In genomic region chr10:99372546-99373271, GRCh38 we compare ENCODE assay signal across 19 cellular contexts. TPM values are rescaled to one million over a fixed set of nuclear protein-coding genes. Genes with fewer than 3 reads are reported as not detected.
DNase-seq lines count a peak whose midpoint lies in the region; ATAC-seq, FAIRE-seq and TF ChIP-seq lines count a peak whose summit lies in the region.
"Had no signal": no experiment of that assay in that cellular context is flagged by ENCODE, and none has a peak within 500 bp of the region (broad histone marks: within the 10 kb centered on the region; RNA-seq: fewer than 3 reads in every experiment).

No MANE protein-coding gene starts in this region.

- H3K4ac ChIP-seq in H1 (replicated peaks; ENCODE audit: insufficient read length, low read depth, low read length), result no peak overlapping the region

- H3K18ac ChIP-seq in H1 (ENCODE audit: extremely low read depth, low read length), result no peak overlapping the region

- no peaks in the 10 kb centered on the region for H3K9me3 ChIP-seq in H1 (ENCODE audit: insufficient read depth in 2 of 2, low read depth in 1 of 2, low read length in 1 of 2)

- no peak overlapping the region for H2AFZ ChIP-seq in H1 (ENCODE audit: low read length)

- H4K5ac ChIP-seq in H1 (ENCODE audit: insufficient read length, low read depth, low read length), result no peak overlapping the region

- H3K79me1 ChIP-seq in H1 (ENCODE audit: low read depth, low read length), result no peaks in the 10 kb centered on the region

- H4K91ac ChIP-seq in H1 (replicated peaks; ENCODE audit: insufficient read length, low read length), result no peak overlapping the region

- TF ChIP-seq POLR2A in H1 (IDR thresholded peaks at IDR 0.05; ENCODE audit: control extremely low read depth in 1 of 2, low read depth in 2 of 2, low read length in 2 of 2) (no peak), lower leg skin (IDR thresholded peaks at IDR 0.05) (no peak)

- no peak overlapping the region for H3K14ac ChIP-seq in H1 (ENCODE audit: insufficient read length)

- H3K27ac ChIP-seq in H1 (ENCODE audit: low read depth, low read length), result no peak overlapping the region

- no peak overlapping the region for H3K9ac ChIP-seq in H1 (replicated peaks in 1 of 4; ENCODE audit: extremely low read depth in 1 of 4, low read depth in 3 of 4, low read length in 3 of 4)

- CTCF ChIA-PET in H1 (lab: Charles Lee; ENCODE audit: partially characterized antibody), result interaction anchor here (0.7 to 1.6 kb wide), 7 partner anchors 10 to 42 kb away, joined by 3 to 6 read pairs (median 3); no protein-coding TSS in a partner anchor

- H3K23me2 ChIP-seq in H1 (ENCODE audit: low read depth, low read length), result no peaks in the 10 kb centered on the region

- H3K56ac ChIP-seq in H1 (replicated peaks; ENCODE audit: insufficient read length, low read depth, low read length), result no peak overlapping the region

- TF ChIP-seq CTCF in H1 (IDR thresholded peaks at IDR 0.05; ENCODE audit: control extremely low read depth in 1 of 3, insufficient read depth in 1 of 3, low read depth in 1 of 3, low read length in 3 of 3) (no peak), lower leg skin (IDR thresholded peaks at IDR 0.05) (no peak), omental fat pad (IDR thresholded peaks at IDR 0.05) (no peak)

- POLR2A ChIA-PET in H1 (lab: Charles Lee; ENCODE audit: partially characterized antibody), result no interaction called here

- H3K36me3 ChIP-seq in H1 (ENCODE audit: control insufficient read depth in 2 of 4, insufficient read depth in 4 of 4, low read length in 3 of 4), result no peaks in the 10 kb centered on the region

- ATAC-seq in left lobe of liver (no peak), omental fat pad (ENCODE audit: low FRiP score) (no peak)
- ATAC-seq: activated T-helper 17 cell treated with anti-CD3 and anti-CD28 coated beads, Interleukin-2, amount 50 U/mL, for 72 hours; naive thymus-derived CD8-positive, alpha-beta T cell; stimulated activated effector memory CD8-positive, alpha-beta T cell treated with anti-CD3 and anti-CD28 coated beads, Interleukin-12 subunit alpha, Interleukin-12 subunit beta, amount 100 ng/mL, for 72 hours had no signal

- WGBS in H1 (ENCODE audit: extremely low coverage in 1 of 2, insufficient coverage in 1 of 2, insufficient read length in 1 of 2, insufficient replicate concordance in 2 of 2, low coverage in 1 of 2, low lambda C conversion rate in 2 of 2, missing lambda C conversion rate in 1 of 2), 2 experiments, result 82% methylated on average over 9 of the region's 9 CpGs; no CpG with 5 or more reads in 1 of the 2 experiments
- 49 to 61% methylated on average over 9 of the region's 9 CpGs for WGBS in lower leg skin, 2 donors

- no peaks in the 10 kb centered on the region for H3K4me1 ChIP-seq in H1 (replicated peaks in 1 of 4; ENCODE audit: control insufficient read depth in 3 of 4, insufficient read depth in 4 of 4, low read length in 3 of 4)

- no peak for TF ChIP-seq EP300 in Ishikawa (IDR thresholded peaks at IDR 0.05; ENCODE audit: borderline replicate concordance)
- no peak for TF ChIP-seq EP300 in H1 (IDR thresholded peaks at IDR 0.05; ENCODE audit: borderline replicate concordance in 1 of 2, low read depth in 2 of 2, low read length in 2 of 2)

- H4K20me1 ChIP-seq in H1 (replicated peaks in 1 of 2; ENCODE audit: control insufficient read depth in 1 of 2, insufficient read depth in 2 of 2, low read length in 2 of 2), result no peaks in the 10 kb centered on the region

- no peak overlapping the region for H2BK12ac ChIP-seq in H1 (ENCODE audit: low read depth, low read length)

- H3K27me3 ChIP-seq in H1 (replicated peaks in 1 of 4; ENCODE audit: control insufficient read depth in 3 of 4, extremely low read depth in 1 of 4, insufficient read depth in 3 of 4, low read length in 3 of 4), result no peaks in the 10 kb centered on the region

- DNase-seq in AG20443 (ENCODE audit: low spot score) (peak; percentile 65), H1 (ENCODE audit: low read depth in 1 of 2, low spot score in 2 of 2) (no peak), myocyte (ENCODE audit: low read depth) (peak; percentile 22), left lobe of liver (ENCODE audit: low spot score) (no peak), DMS153 (lab: John Stamatoyannopoulos, UW) (no peak), lower leg skin (ENCODE audit: low spot score in 2 of 2) (no peak), omental fat pad (ENCODE audit: low spot score) (no peak)
- DNase-seq: C1 segment of cervical spinal cord; naive thymus-derived CD8-positive, alpha-beta T cell; NCI-H1930; NCI-H446; SHP77 had no signal

- intact Hi-C loops in lower leg skin (cut with DNase I; ENCODE audit: low total_unique reads), result no loop called here

- no peaks in the 10 kb centered on the region for H3K79me2 ChIP-seq in H1 (ENCODE audit: control insufficient read depth in 1 of 2, insufficient read depth in 2 of 2, low read length in 2 of 2)

- no peak for FAIRE-seq in H1 (lab: Jason Lieb, UNC)
- FAIRE-seq: endometrium had no signal

- TF ChIP-seq RAD21 in Ishikawa (IDR thresholded peaks at IDR 0.05; ENCODE audit: low read depth), result no peak
- TF ChIP-seq RAD21 in H1 (IDR thresholded peaks at IDR 0.05 in 1 of 2, conservative IDR thresholded peaks at IDR 0.05 in 1 of 2; ENCODE audit: low read depth in 2 of 2, low read length in 2 of 2), result no peak

- no peak overlapping the region for H3K4me2 ChIP-seq in H1 (ENCODE audit: insufficient read depth in 1 of 2, low read depth in 2 of 2, low read length in 2 of 2)

- no peak overlapping the region for H2BK120ac ChIP-seq in H1 (replicated peaks; ENCODE audit: low read depth, low read length)

- no peak overlapping the region for H4K8ac ChIP-seq in H1 (ENCODE audit: extremely low read depth, insufficient read depth, low read length)

- no peak overlapping the region for H2AK5ac ChIP-seq in H1 (ENCODE audit: low read depth, low read length)

- no peak overlapping the region for H2BK5ac ChIP-seq in H1 (ENCODE audit: low read depth, low read length)

- no peak overlapping the region for H3K23ac ChIP-seq in H1 (ENCODE audit: insufficient read length)

- H2BK20ac ChIP-seq in H1 (ENCODE audit: low read length), result no peak overlapping the region

- no peak overlapping the region for H3K4me3 ChIP-seq in H1 (ENCODE audit: extremely low read depth in 1 of 4, insufficient read depth in 2 of 4, low read depth in 3 of 4, low read length in 4 of 4)
- H3K4me3 ChIP-seq in lower leg skin (ENCODE audit: low read depth, poor library complexity, severe bottlenecking), result no peak overlapping the region

- 0 out of 2 replicates have a peak overlapping the region, but pooled peaks have one; percentile 76 for H2BK15ac ChIP-seq in H1 (ENCODE audit: low read length)

TF ChIP-seq in Ishikawa, 13 proteins besides CTCF, POLR2A, EP300 and RAD21:
- TF ChIP-seq NFIC (IDR thresholded peaks at IDR 0.05) (no peak), CEBPB (IDR thresholded peaks at IDR 0.05) (peak; percentile 98)

TF ChIP-seq in H1, 55 proteins besides CTCF, POLR2A, EP300 and RAD21:
- TF ChIP-seq TCF12 (IDR thresholded peaks at IDR 0.05; ENCODE audit: low read depth, low read length) (no peak), TBP (IDR thresholded peaks at IDR 0.05; ENCODE audit: low read depth, low read length) (no peak), CEBPB (IDR thresholded peaks at IDR 0.05; ENCODE audit: low read depth, low read length) (peak; percentile 99), GABPA (IDR thresholded peaks at IDR 0.05; ENCODE audit: borderline replicate concordance, insufficient read depth, low read length) (no peak), ZNF274 (IDR thresholded peaks at IDR 0.05; ENCODE audit: borderline replicate concordance, extremely low read depth, low read length) (no peak), NRF1 (IDR thresholded peaks at IDR 0.05; ENCODE audit: low read depth, low read length) (no peak)

RNA-seq across cellular contexts. Expression of gene CNNM1, which starts 43.6 kb away (rescaled TPM):
- 0.57 and 0.74 TPM in 2 replicates for total RNA-seq in H1 (2021; fragmentation: NEBNext Ultra II Directional; extraction: Animal tissue kit (Norgen Biotek cat#: 25700))
- 0.75 and 0.92 TPM in 2 replicates for polyA plus RNA-seq in H1 (2011; rRNA removed)
- polyA plus RNA-seq in H1 (2011; cell fraction: cytosol; rRNA removed), result 0.63 TPM
- polyA plus RNA-seq in H1 (2011; cell fraction: nucleus; rRNA removed), result 1.4 TPM
- polyA plus RNA-seq in H1 (2012, experiment 1 of 2), result 0.76 to 1.0 TPM (median 0.83 TPM) in 4 replicates
- 0.47 TPM for polyA plus RNA-seq in H1 (2012, experiment 2 of 2)
- polyA plus RNA-seq in H1 (2013, experiment 1 of 2), result 0.69 TPM
- polyA plus RNA-seq in H1 (2013, experiment 2 of 2), result 0.72 TPM
- polyA minus RNA-seq in H1 (2011; rRNA and poly(A)+ RNA removed), result 2.6 and 3.1 TPM in 2 replicates
- 1.7 TPM for polyA minus RNA-seq in H1 (2011; cell fraction: cytosol; rRNA and poly(A)+ RNA removed)
- 1.7 TPM for polyA minus RNA-seq in H1 (2011; cell fraction: nucleus; rRNA and poly(A)+ RNA removed)
- total RNA-seq in myocyte (not detected in 2 replicates), left lobe of liver (0.08 TPM), lower leg skin (1 to 10 TPM; 1.9 to 3.6 (median 2.8) TPM), omental fat pad (1 to 10 TPM in 1 of 4 donors, under 1 TPM in 3; 0.31 to 1.8 (median 0.53) TPM)
- polyA plus RNA-seq in myocyte (2012), result 0.09 TPM
- total RNA-seq: glomerular endothelial cell, HT1080, lung microvascular endothelial cell had no signal

RNA-seq across cellular contexts. Expression of gene GOT1, which starts 57.7 kb away (rescaled TPM):
- 45.6 and 47.0 TPM in 2 replicates for total RNA-seq in H1 (2021; fragmentation: NEBNext Ultra II Directional; extraction: Animal tissue kit (Norgen Biotek cat#: 25700))
- 16.7 and 22.3 TPM in 2 replicates for polyA plus RNA-seq in H1 (2011; rRNA removed)
- 24.6 TPM for polyA plus RNA-seq in H1 (2011; cell fraction: cytosol; rRNA removed)
- 35.1 TPM for polyA plus RNA-seq in H1 (2011; cell fraction: nucleus; rRNA removed)
- 40.8 to 48.8 TPM (median 45.7 TPM) in 4 replicates for polyA plus RNA-seq in H1 (2012, experiment 1 of 2)
- polyA plus RNA-seq in H1 (2012, experiment 2 of 2), result 24.7 TPM
- polyA plus RNA-seq in H1 (2013, experiment 1 of 2), result 29.7 TPM
- 33.6 TPM for polyA plus RNA-seq in H1 (2013, experiment 2 of 2)
- 31.2 and 37.8 TPM in 2 replicates for polyA minus RNA-seq in H1 (2011; rRNA and poly(A)+ RNA removed)
- 14.0 TPM for polyA minus RNA-seq in H1 (2011; cell fraction: cytosol; rRNA and poly(A)+ RNA removed)
- polyA minus RNA-seq in H1 (2011; cell fraction: nucleus; rRNA and poly(A)+ RNA removed), result 16.5 TPM
- total RNA-seq in myocyte (25.2 and 53.3 TPM in 2 replicates), left lobe of liver (107 TPM), lower leg skin (10 to 100 TPM in 2 of 4 donors, 1 to 10 TPM in 2; 8.5 to 54.8 (median 24.3) TPM), omental fat pad (10 to 100 TPM in 3 of 4 donors, 1 to 10 TPM in 1; 10.0 to 18.1 (median 14.5) TPM)
- polyA plus RNA-seq in myocyte (2012), result 49.3 TPM

Comparison
In these comparisons a context has a peak if more than half of its experiments do, and no peak if none do; other contexts are left out.
1. DNase-seq: peak in AG20443 (single experiment) and myocyte (single experiment); none in H1 (0 of 2), left lobe of liver (single experiment), DMS153 (single experiment), lower leg skin (0 of 2) and omental fat pad (single experiment).